Comparison of ENCODE assay signal across 20 cellular contexts in genomic region chr3:23682646-23683045, GRCh38.
DNase-seq lines count a peak whose midpoint lies in the region; ATAC-seq and TF ChIP-seq lines count a peak whose summit lies in the region.
"Had no signal": no experiment of that assay in that cellular context is flagged by ENCODE, and none has a peak within 500 bp of the region (broad histone marks: within the 10 kb centered on the region; RNA-seq: fewer than 3 reads in every experiment).

No MANE protein-coding gene starts in this region.

- H3K27me3 ChIP-seq in Panc1 (ENCODE audit: control insufficient read depth, insufficient read depth, low read length), result no peaks in the 10 kb centered on the region
- H3K27me3 ChIP-seq in esophagus muscularis mucosa, result no peaks in the 10 kb centered on the region
- H3K27me3 ChIP-seq in CD4-positive, alpha-beta memory T cell (ENCODE audit: insufficient read depth, low read length), result no peaks in the 10 kb centered on the region

- no peak overlapping the region for H3K4me3 Mint-ChIP-seq in WTC11
- H3K4me3 Mint-ChIP-seq in CD4-positive, alpha-beta memory T cell, result no peak overlapping the region
- H3K4me3 Mint-ChIP-seq: CD8-positive, alpha-beta T cell; IgD-negative memory B cell had no signal

- TF ChIP-seq EP300 in esophagus muscularis mucosa (IDR thresholded peaks at IDR 0.05), result no peak

- 100% methylated on average over 1 of the region's 1 CpG for WGBS in esophagus muscularis mucosa

- intact Hi-C loops in Panc1 (cut with micrococcal nuclease; ENCODE audit: unreplicated experiment) (no loop called here), esophagus muscularis mucosa (cut with DNase I) (no loop called here)
- intact Hi-C loops in CD4-positive, alpha-beta memory T cell (cut with micrococcal nuclease), result no loop called here

- H3K4me1 ChIP-seq in Panc1 (ENCODE audit: control insufficient read depth, insufficient read depth, low read length) (peaks cover 23% of the 10 kb centered on the region), esophagus muscularis mucosa (peaks cover 13 to 20% (median 19%) of the 10 kb centered on the region in 4 donors)
- no peaks in the 10 kb centered on the region for H3K4me1 ChIP-seq in CD4-positive, alpha-beta memory T cell (ENCODE audit: insufficient read depth, low read length)

- CTCF ChIA-PET in Panc1 (lab: Charles Lee) (interaction anchor here (0.7 kb wide), 1 partner anchor 33 kb away, joined by 3 read pairs; no protein-coding TSS in a partner anchor), WTC11 (lab: Charles Lee) (interaction anchor here (1.5 kb wide), 1 partner anchor 79 kb away, joined by 4 read pairs; no protein-coding TSS in a partner anchor)
- CTCF ChIA-PET in CD4-positive, alpha-beta memory T cell (lab: Charles Lee; ENCODE audit: partially characterized antibody), result no interaction called here

- TF ChIP-seq CTCF in GM12874 (IDR thresholded peaks at IDR 0.05; ENCODE audit: insufficient read depth, low read depth, low read length) (0 out of 2 replicates have a peak, but pooled peaks have one; percentile 3), Panc1 (IDR thresholded peaks at IDR 0.05) (no peak), esophagus muscularis mucosa (IDR thresholded peaks at IDR 0.05) (no peak), WTC11 (IDR thresholded peaks at IDR 0.05) (no peak)

- POLR2A ChIA-PET in Panc1 (lab: Charles Lee), result no interaction called here
- POLR2A ChIA-PET in WTC11 (lab: Charles Lee), result no interaction called here
- POLR2A ChIA-PET in CD4-positive, alpha-beta memory T cell (lab: Charles Lee; ENCODE audit: partially characterized antibody), result no interaction called here

- no TSS peak for BruUV-seq in Panc1 (replicated peaks; lab: Mats Ljungman, UMichigan)

- TF ChIP-seq POLR2A in esophagus muscularis mucosa (IDR thresholded peaks at IDR 0.05; ENCODE audit: low read depth), result no peak

- no peak overlapping the region for H3K4me3 ChIP-seq in Panc1 (ENCODE audit: low read depth in 2 of 2, low read length in 2 of 2)
- no peak overlapping the region for H3K4me3 ChIP-seq in esophagus muscularis mucosa
- no peak overlapping the region for H3K4me3 ChIP-seq in CD4-positive, alpha-beta memory T cell (ENCODE audit: low read length in 2 of 2)

- H3K27ac ChIP-seq in Panc1 (ENCODE audit: low read length), result 0 out of 2 replicates have a peak overlapping the region, but pooled peaks have one; percentile 0
- H3K27ac ChIP-seq in esophagus muscularis mucosa (replicated peaks in 1 of 4), result no peak overlapping the region
- no peak overlapping the region for H3K27ac ChIP-seq in CD4-positive, alpha-beta memory T cell (ENCODE audit: low read depth, low read length)

- H3K9me3 Mint-ChIP-seq in WTC11, result peaks cover 11% of the 10 kb centered on the region
- H3K9me3 Mint-ChIP-seq in CD4-positive, alpha-beta memory T cell, result peaks cover 0 to 3% (median 0%) of the 10 kb centered on the region in 8 donors

- H3K4me1 Mint-ChIP-seq in WTC11, result peaks cover 15% of the 10 kb centered on the region
- no peaks in the 10 kb centered on the region for H3K4me1 Mint-ChIP-seq in CD4-positive, alpha-beta memory T cell
- H3K4me1 Mint-ChIP-seq: IgD-negative memory B cell had no signal

- no peaks in the 10 kb centered on the region for H3K36me3 Mint-ChIP-seq in WTC11
- H3K36me3 Mint-ChIP-seq in CD4-positive, alpha-beta memory T cell, result no peaks in the 10 kb centered on the region
- H3K36me3 Mint-ChIP-seq: CD8-positive, alpha-beta T cell; IgD-negative memory B cell had no signal

- H3K9me3 ChIP-seq in Panc1 (ENCODE audit: control insufficient read depth, insufficient read depth, low read depth, low read length), result no peaks in the 10 kb centered on the region
- H3K9me3 ChIP-seq in esophagus muscularis mucosa, result no peaks in the 10 kb centered on the region
- H3K9me3 ChIP-seq in CD4-positive, alpha-beta memory T cell (ENCODE audit: control insufficient read depth in 1 of 2, low read length in 2 of 2), result no peaks in the 10 kb centered on the region

- H3K36me3 ChIP-seq in Panc1 (ENCODE audit: control insufficient read depth, insufficient read depth, low read length) (no peaks in the 10 kb centered on the region), esophagus muscularis mucosa (no peaks in the 10 kb centered on the region)
- H3K36me3 ChIP-seq in CD4-positive, alpha-beta memory T cell (ENCODE audit: insufficient read depth, low read length), result no peaks in the 10 kb centered on the region

- no peaks in the 10 kb centered on the region for H3K27me3 Mint-ChIP-seq in WTC11 (ENCODE audit: low read depth)
- H3K27me3 Mint-ChIP-seq in CD4-positive, alpha-beta memory T cell, result peaks cover 0 to 2% of the 10 kb centered on the region in 2 donors
- H3K27me3 Mint-ChIP-seq: IgD-negative memory B cell had no signal

- DNase-seq in Panc1 (ENCODE audit: low read depth, low spot score) (no peak), esophagus muscularis mucosa (ENCODE audit: extremely low spot score) (no peak), WTC11 (ENCODE audit: low spot score) (no peak), HuH-7 (ENCODE audit: low spot score) (no peak)
- no peak for DNase-seq in CD4-positive, alpha-beta memory T cell
- DNase-seq: Calu3; CD8-positive, alpha-beta T cell; GF-D8; H7; Kasumi-1; NCI-H1105; NCI-H1694; NCI-H2081 treated with DMSO at 0.1 percent for 48 hours; NCI-H446 treated with DMSO at 0.1 percent for 48 hours; NK-92 treated with Interleukin-12 subunit alpha and Interleukin-12 subunit beta, amount 100 ng/mL, for 24 hours; SHP77 treated with DMSO at 0.1 percent for 48 hours had no signal

- no peak overlapping the region for H3K27ac Mint-ChIP-seq in WTC11
- H3K27ac Mint-ChIP-seq in CD4-positive, alpha-beta memory T cell, result no peak overlapping the region
- H3K27ac Mint-ChIP-seq: CD8-positive, alpha-beta T cell; IgD-negative memory B cell had no signal

- in situ Hi-C loops in Panc1 (cut with HindIII; ENCODE audit: low pct_unique_long_range_greater_than_20kb, low sequenced_read_pairs), result no loop called here

- ATAC-seq in GM19468 (IDR thresholded peaks at IDR 0.05; ENCODE audit: extremely low read depth, unreplicated experiment) (peak; percentile 17), Panc1 (no peak), esophagus mucosa (peak; percentile 53), WTC11 (no peak; the same call in 1 of the 2 replicates)
- ATAC-seq: CD8-positive, alpha-beta T cell had no signal

TF ChIP-seq in WTC11, 78 proteins besides CTCF, POLR2A, EP300 and RAD21:
- no peak for TF ChIP-seq ZMAT4 (CRISPR knock-in tag; IDR thresholded peaks at IDR 0.05)

Comparison
In these comparisons a context has a peak if more than half of its experiments do, and no peak if none do; other contexts are left out.
1. ATAC-seq: peak in GM19468 (single experiment) and esophagus mucosa (single experiment); none in Panc1 (single experiment) and WTC11 (single experiment).